Comparison of ENCODE assay signal across 1 cellular context in genomic region chr5:10503997-10504761, GRCh38.
TF ChIP-seq lines count a peak whose summit lies in the region.

No MANE protein-coding gene starts in this region.

TF ChIP-seq in K562, 482 proteins besides CTCF, POLR2A, EP300 and RAD21 (continued from another document and continues in another):
- TF ChIP-seq RERE (CRISPR knock-in tag; IDR thresholded peaks at IDR 0.05; ENCODE audit: borderline replicate concordance), result 0 out of 2 replicates have a peak, but pooled peaks have one; percentile 67
- 0 out of 2 replicates have a peak, but pooled peaks have one; percentile 56 for TF ChIP-seq ZNF609 (CRISPR knock-in tag; IDR thresholded peaks at IDR 0.05; ENCODE audit: borderline replicate concordance)
- TF ChIP-seq NR2F6 (CRISPR knock-in tag; IDR thresholded peaks at IDR 0.05), result no peak
- TF ChIP-seq MYNN (IDR thresholded peaks at IDR 0.05), result peak; percentile 89; the same call in 1 of the 2 replicates
- no peak for TF ChIP-seq MYNN (CRISPR knock-in tag; IDR thresholded peaks at IDR 0.05)
- TF ChIP-seq ZZZ3 (IDR thresholded peaks at IDR 0.05), result no peak
- peak; percentile 96 for TF ChIP-seq PKNOX1 (IDR thresholded peaks at IDR 0.05)
- peak; percentile 94 for TF ChIP-seq TFAP4 (CRISPR knock-in tag; IDR thresholded peaks at IDR 0.05; ENCODE audit: borderline replicate concordance)
- TF ChIP-seq, protein P1, sequence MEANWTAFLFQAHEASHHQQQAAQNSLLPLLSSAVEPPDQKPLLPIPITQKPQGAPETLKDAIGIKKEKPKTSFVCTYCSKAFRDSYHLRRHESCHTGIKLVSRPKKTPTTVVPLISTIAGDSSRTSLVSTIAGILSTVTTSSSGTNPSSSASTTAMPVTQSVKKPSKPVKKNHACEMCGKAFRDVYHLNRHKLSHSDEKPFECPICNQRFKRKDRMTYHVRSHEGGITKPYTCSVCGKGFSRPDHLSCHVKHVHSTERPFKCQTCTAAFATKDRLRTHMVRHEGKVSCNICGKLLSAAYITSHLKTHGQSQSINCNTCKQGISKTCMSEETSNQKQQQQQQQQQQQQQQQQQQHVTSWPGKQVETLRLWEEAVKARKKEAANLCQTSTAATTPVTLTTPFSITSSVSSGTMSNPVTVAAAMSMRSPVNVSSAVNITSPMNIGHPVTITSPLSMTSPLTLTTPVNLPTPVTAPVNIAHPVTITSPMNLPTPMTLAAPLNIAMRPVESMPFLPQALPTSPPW (CRISPR knock-in tag; IDR thresholded peaks at IDR 0.05), result peak; percentile 51; the same call in 1 of the 2 replicates
- TF ChIP-seq GATAD2A (IDR thresholded peaks at IDR 0.05), result peak; percentile 78; the same call in 1 of the 2 replicates
- TF ChIP-seq PTTG1 (tag; IDR thresholded peaks at IDR 0.05; ENCODE audit: low read depth), result peak; percentile 64
- no peak for TF ChIP-seq CBX8 (IDR thresholded peaks at IDR 0.05; ENCODE audit: borderline replicate concordance, extremely low read depth, low read depth, low read length, poor library complexity, severe bottlenecking)
- peak; percentile 56 to 86; a peak in 2 of 4 replicates for TF ChIP-seq TRIM24 (IDR thresholded peaks at IDR 0.05)
- no peak for TF ChIP-seq FOXJ3 (CRISPR knock-in tag; IDR thresholded peaks at IDR 0.05)
- TF ChIP-seq ZNF592 (IDR thresholded peaks at IDR 0.05), result peak; percentile 92
- TF ChIP-seq NFYB (IDR thresholded peaks at IDR 0.05; ENCODE audit: extremely low read depth, insufficient read length), result no peak
- peak; percentile 50 for TF ChIP-seq MXD1 (CRISPR knock-in tag; IDR thresholded peaks at IDR 0.05; ENCODE audit: borderline replicate concordance, poor library complexity, severe bottlenecking)
- peak; percentile 96 for TF ChIP-seq ZNF766 (CRISPR knock-in tag; conservative IDR thresholded peaks at IDR 0.05)
- no peak for TF ChIP-seq ZHX1 (conservative IDR thresholded peaks at IDR 0.05; ENCODE audit: low read length)
- TF ChIP-seq, protein P2, sequence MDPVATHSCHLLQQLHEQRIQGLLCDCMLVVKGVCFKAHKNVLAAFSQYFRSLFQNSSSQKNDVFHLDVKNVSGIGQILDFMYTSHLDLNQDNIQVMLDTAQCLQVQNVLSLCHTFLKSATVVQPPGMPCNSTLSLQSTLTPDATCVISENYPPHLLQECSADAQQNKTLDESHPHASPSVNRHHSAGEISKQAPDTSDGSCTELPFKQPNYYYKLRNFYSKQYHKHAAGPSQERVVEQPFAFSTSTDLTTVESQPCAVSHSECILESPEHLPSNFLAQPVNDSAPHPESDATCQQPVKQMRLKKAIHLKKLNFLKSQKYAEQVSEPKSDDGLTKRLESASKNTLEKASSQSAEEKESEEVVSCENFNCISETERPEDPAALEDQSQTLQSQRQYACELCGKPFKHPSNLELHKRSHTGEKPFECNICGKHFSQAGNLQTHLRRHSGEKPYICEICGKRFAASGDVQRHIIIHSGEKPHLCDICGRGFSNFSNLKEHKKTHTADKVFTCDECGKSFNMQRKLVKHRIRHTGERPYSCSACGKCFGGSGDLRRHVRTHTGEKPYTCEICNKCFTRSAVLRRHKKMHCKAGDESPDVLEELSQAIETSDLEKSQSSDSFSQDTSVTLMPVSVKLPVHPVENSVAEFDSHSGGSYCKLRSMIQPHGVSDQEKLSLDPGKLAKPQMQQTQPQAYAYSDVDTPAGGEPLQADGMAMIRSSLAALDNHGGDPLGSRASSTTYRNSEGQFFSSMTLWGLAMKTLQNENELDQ (CRISPR knock-in tag; IDR thresholded peaks at IDR 0.05; ENCODE audit: borderline replicate concordance), result no peak
- TF ChIP-seq ZNF507 (tag; conservative IDR thresholded peaks at IDR 0.05), result no peak
- peak; percentile 92 for TF ChIP-seq MTA3 (IDR thresholded peaks at IDR 0.05; ENCODE audit: borderline replicate concordance)
- peak; percentile 90 for TF ChIP-seq ATF7 (IDR thresholded peaks at IDR 0.05)
- TF ChIP-seq MECOM (CRISPR knock-in tag; IDR thresholded peaks at IDR 0.05), result peak; percentile 88
- peak; percentile 85 for TF ChIP-seq ZBTB17 (CRISPR knock-in tag; IDR thresholded peaks at IDR 0.05)
- TF ChIP-seq ZNF174 (CRISPR knock-in tag; IDR thresholded peaks at IDR 0.05), result no peak
- peak; percentile 75 for TF ChIP-seq CCNT2 (IDR thresholded peaks at IDR 0.05; ENCODE audit: borderline replicate concordance, extremely low read depth, insufficient read length, low read depth, low read length)
- peak in 1 of 2 experiments; percentile 84; a peak in 2 of 4 replicates for TF ChIP-seq TEAD1 (CRISPR knock-in tag; IDR thresholded peaks at IDR 0.05)
- peak; percentile 85 for TF ChIP-seq MEF2D (tag; conservative IDR thresholded peaks at IDR 0.05; ENCODE audit: low read depth)
- TF ChIP-seq ZNF445 (CRISPR knock-in tag; IDR thresholded peaks at IDR 0.05; ENCODE audit: low read depth), result peak; percentile 49; the same call in 1 of the 2 replicates
- TF ChIP-seq NR4A1 (CRISPR knock-in tag; IDR thresholded peaks at IDR 0.05), result peak; percentile 84; the same call in 1 of the 2 replicates
- peak; percentile 81; the same call in 1 of the 2 replicates for TF ChIP-seq NR4A1 (tag; IDR thresholded peaks at IDR 0.05)
